In the genomic region with DNA sequence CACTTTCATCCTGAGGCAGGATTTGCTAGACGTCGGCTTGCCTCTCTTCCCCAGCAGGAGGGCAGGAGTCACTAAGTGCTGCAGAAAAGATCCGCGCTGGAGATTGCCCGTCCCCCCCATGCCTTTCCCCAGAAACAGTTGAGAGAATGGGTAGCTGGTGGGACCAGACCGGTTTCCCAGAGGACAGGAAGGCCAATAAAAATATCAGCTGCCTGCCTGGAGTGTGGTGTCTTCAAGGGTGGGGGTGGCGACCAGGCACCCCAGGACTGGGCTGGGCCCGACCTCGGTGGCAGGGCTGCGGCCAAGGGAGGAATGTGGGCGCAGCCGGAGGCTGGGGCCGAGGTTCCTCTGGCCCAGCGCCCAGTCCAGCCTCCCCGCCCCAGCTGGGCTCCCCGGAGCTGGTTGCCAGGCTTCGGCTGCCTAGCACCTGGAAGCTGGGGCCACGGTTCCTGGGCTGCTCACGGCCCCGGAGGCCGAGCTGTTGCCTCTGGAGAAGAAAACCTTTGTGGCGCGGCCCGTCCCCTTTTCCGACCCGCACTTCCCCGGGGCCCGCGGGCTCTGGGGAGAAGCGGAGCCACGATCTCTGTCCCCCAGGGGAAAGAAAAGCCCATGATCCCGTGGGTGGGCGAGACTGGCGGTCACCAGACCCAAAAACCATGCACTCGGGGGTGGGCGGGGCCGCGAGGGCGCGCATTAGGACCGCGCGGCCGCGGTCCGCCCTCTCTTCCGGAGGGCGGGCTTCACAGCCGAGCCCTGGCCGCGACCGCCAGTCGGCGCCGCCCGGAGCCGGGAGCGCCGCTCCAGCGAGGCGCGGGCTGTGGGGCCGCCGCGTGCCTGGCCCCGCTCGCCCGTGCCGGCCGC, we compare ENCODE assay signal across 8 cellular contexts. TPM values are rescaled to one million over a fixed set of nuclear protein-coding genes. Genes with fewer than 3 reads are reported as not detected.
DNase-seq lines count a peak whose midpoint lies in the region; ATAC-seq and TF ChIP-seq lines count a peak whose summit lies in the region.

A gene with protein sequence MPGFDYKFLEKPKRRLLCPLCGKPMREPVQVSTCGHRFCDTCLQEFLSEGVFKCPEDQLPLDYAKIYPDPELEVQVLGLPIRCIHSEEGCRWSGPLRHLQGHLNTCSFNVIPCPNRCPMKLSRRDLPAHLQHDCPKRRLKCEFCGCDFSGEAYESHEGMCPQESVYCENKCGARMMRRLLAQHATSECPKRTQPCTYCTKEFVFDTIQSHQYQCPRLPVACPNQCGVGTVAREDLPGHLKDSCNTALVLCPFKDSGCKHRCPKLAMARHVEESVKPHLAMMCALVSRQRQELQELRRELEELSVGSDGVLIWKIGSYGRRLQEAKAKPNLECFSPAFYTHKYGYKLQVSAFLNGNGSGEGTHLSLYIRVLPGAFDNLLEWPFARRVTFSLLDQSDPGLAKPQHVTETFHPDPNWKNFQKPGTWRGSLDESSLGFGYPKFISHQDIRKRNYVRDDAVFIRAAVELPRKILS (plus strand): TSS at position 769 of the 861 bp plus-strand sequence. CDS start 102 bp downstream, outside the sequence.

- no peaks in the 10 kb centered on the region for H3K27me3 ChIP-seq in right atrium auricular region
- H3K27me3 ChIP-seq in prostate gland (replicated peaks; ENCODE audit: insufficient read depth) = no peaks in the 10 kb centered on the region

- H3K4me1 Mint-ChIP-seq in T-helper 17 cell = peaks cover 20% of the 10 kb centered on the region

- intact Hi-C loops in prostate gland (cut with DNase I) = loop anchor here (2.0 to 10.0 kb wide), 2 partner anchors 15 to 59 kb away; a partner anchor contains a TSS

- H3K4me3 Mint-ChIP-seq in T-helper 17 cell = peak within 1 kb of the TSS; percentile 89

- H3K9me3 ChIP-seq in T-helper 17 cell (ENCODE audit: control insufficient read depth, low read length, poor library complexity, severe bottlenecking) (no peaks in the 10 kb centered on the region), right atrium auricular region (no peaks in the 10 kb centered on the region), prostate gland (no peaks in the 10 kb centered on the region)

- H3K4me1 ChIP-seq in right atrium auricular region (peaks cover 0 to 44% of the 10 kb centered on the region in 2 donors), prostate gland (replicated peaks) (peaks cover 31% of the 10 kb centered on the region)

- DNase-seq in NCI-H1417 treated with DMSO at 0.1 percent for 48 hours (lab: John Stamatoyannopoulos, UW) = peak; percentile 39
- peak; percentile 60 to 80 (median 73) for DNase-seq in T-helper 17 cell
- DNase-seq in anterior cingulate cortex (lab: John Stamatoyannopoulos, UW) = peak in 54 of 58 donors; percentile 24 to 87 (median 69)
- DNase-seq in right atrium auricular region (ENCODE audit: low spot score) = no peak
- DNase-seq in prostate gland (ENCODE audit: low spot score) = peak; percentile 73
- no peak for DNase-seq in cerebellar nuclear complex (lab: John Stamatoyannopoulos, UW)

- H3K36me3 ChIP-seq in right atrium auricular region = peaks cover 7% of the 10 kb centered on the region
- H3K36me3 ChIP-seq in prostate gland = peaks cover 0 to 5% of the 10 kb centered on the region in 2 donors

- H3K27ac ChIP-seq in right atrium auricular region = peak within 1 kb of the TSS; percentile 88 to 92
- peak within 1 kb of the TSS; percentile 99 for H3K27ac ChIP-seq in prostate gland

- TF ChIP-seq POLR2A in prostate gland (IDR thresholded peaks at IDR 0.05) = peak; percentile 83

- peak within 1 kb of the TSS; percentile 77 to 83 for H3K4me3 ChIP-seq in right atrium auricular region
- H3K4me3 ChIP-seq in prostate gland = peak within 1 kb of the TSS; percentile 93 to 99

- ATAC-seq in HG02759 (IDR thresholded peaks at IDR 0.05; ENCODE audit: unreplicated experiment) (peak; percentile 76), T-helper 17 cell (peak; percentile 88)

- H3K27me3 Mint-ChIP-seq in T-helper 17 cell = no peaks in the 10 kb centered on the region

- peak within 1 kb of the TSS; percentile 86 for H3K27ac Mint-ChIP-seq in T-helper 17 cell

- TF ChIP-seq CTCF in GM12874 (IDR thresholded peaks at IDR 0.05; ENCODE audit: insufficient read depth, low read depth, low read length) = 0 out of 2 replicates have a peak, but pooled peaks have one; percentile 16
- no peak for TF ChIP-seq CTCF in right atrium auricular region (IDR thresholded peaks at IDR 0.05)
- TF ChIP-seq CTCF in prostate gland (IDR thresholded peaks at IDR 0.05) = peak in 3 of 4 experiments; percentile 19 to 65 (median 62)

- under 1% methylated on average over 63 of the region's 70 CpGs for WGBS in prostate gland

- H3K36me3 Mint-ChIP-seq in T-helper 17 cell (ENCODE audit: low read depth) = peaks cover under 1% of the 10 kb centered on the region

RNA-seq across cellular contexts. Expression of the gene that starts here (rescaled TPM):
- total RNA-seq in T-helper 17 cell = 100 to 1,000 TPM; 326 to 362 TPM
- 1 to 10 TPM; 3.3 to 6.7 TPM for total RNA-seq in right atrium auricular region
- 10 to 100 TPM; 43.1 to 59.8 TPM for total RNA-seq in prostate gland

Comparison
In these comparisons a context has a peak if more than half of its experiments do, and no peak if none do; other contexts are left out.
1. RNA of the gene that starts here (total RNA-seq): 326 to 362 TPM in T-helper 17 cell and 43.1 to 59.8 TPM in prostate gland; 3.3 to 6.7 TPM in right atrium auricular region; every median in the first group is over 4 times any median in the second.
2. RNA of the gene that starts here (total RNA-seq): 326 to 362 TPM in T-helper 17 cell; 43.1 to 59.8 TPM in prostate gland; every median in the first group is over 4 times any median in the second.
3. CTCF ChIP-seq: peak in GM12874 (single experiment) and prostate gland (3 of 4); none in right atrium auricular region (0 of 2).
4. DNase-seq: peak in NCI-H1417 treated with DMSO at 0.1 percent for 48 hours (single experiment), T-helper 17 cell (3 of 3), anterior cingulate cortex (54 of 58) and prostate gland (single experiment); none in right atrium auricular region (single experiment) and cerebellar nuclear complex (0 of 2).